ENCODE assay signal across 20 cellular contexts in the genomic region with DNA sequence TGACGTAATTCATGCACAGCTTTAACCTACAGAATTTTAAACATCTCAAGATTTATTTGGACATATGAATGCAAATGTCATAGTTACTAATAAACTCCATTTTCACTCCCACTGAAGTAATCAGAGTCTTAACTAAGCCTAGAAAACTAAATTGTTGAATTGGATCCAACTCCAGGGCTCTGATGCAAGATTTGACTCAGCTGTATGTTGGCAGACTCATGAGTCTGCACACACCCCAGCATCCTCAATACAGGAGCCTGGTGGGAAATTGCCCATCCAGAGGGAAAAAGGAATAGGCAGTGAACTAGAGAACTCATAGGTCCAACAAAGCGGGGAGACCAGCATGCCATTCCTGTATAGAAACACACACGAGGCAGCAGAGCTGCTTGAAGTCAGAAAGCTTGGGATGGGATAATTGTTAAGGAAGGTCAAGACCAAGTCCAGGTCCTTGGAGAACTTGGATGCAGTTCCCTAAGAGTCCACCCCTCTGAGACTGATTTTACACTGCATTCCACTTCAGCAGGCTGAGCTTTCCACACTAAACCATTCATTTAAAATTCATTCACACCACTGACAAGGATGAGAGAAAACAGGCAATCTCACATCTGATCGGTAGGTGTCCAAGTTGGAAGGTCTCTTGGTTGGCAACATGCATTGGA. TPM values are rescaled to one million over a fixed set of nuclear protein-coding genes. Genes with fewer than 3 reads are reported as not detected.
DNase-seq lines count a peak whose midpoint lies in the region; ATAC-seq, FAIRE-seq and TF ChIP-seq lines count a peak whose summit lies in the region.
"Had no signal": no experiment of that assay in that cellular context is flagged by ENCODE, and none has a peak within 500 bp of the region (broad histone marks: within the 10 kb centered on the region; RNA-seq: fewer than 3 reads in every experiment).

No MANE protein-coding gene starts in this region.

- no peak overlapping the region for H3K27ac Mint-ChIP-seq in mesothelial cell of epicardium
- no peak overlapping the region for H3K27ac Mint-ChIP-seq in activated naive CD4-positive, alpha-beta T cell treated with anti-CD3 and anti-CD28 coated beads for 36 hours
- H3K27ac Mint-ChIP-seq: activated naive CD4-positive, alpha-beta T cell treated with anti-CD3 and anti-CD28 coated beads, Interleukin-2, amount 10 ng/mL, durations not matched to agents 7 days and 5 days; dendritic cell treated with granulocyte-macrophage colony-stimulating factor and Interleukin-4, amounts not matched to agents 40 ng/mL and 50 ng/mL, for 4 days; GM23338; stimulated activated memory B cell treated with anti-CD40 and anti-IgM and Interleukin-4, amounts not matched to agents 10 μg/mL and 1 μg/mL and 100 μg/mL, for 72 hours had no signal

- no peak for TF ChIP-seq POLR2A in IMR-90 (IDR thresholded peaks at IDR 0.05; ENCODE audit: low read depth, low read length)

- in situ Hi-C loops in IMR-90 (cut with MboI; ENCODE audit: low sequenced_read_pairs), result no loop called here

- H3K4me2 ChIP-seq in IMR-90 (ENCODE audit: low read depth, low read length), result peak overlapping the region; percentile 29; the same call in 1 of the 2 replicates
- H3K4me2 ChIP-seq: GM23338 had no signal

- CTCF ChIA-PET in AG04450 (lab: Charles Lee), result no interaction called here
- CTCF ChIA-PET in IMR-90 (lab: Yijun Ruan, JAX), result interaction anchor here (0.9 kb wide), 1 partner anchor 27 kb away, joined by 3 read pairs; no protein-coding TSS in a partner anchor
- CTCF ChIA-PET in activated naive CD4-positive, alpha-beta T cell treated with anti-CD3 and anti-CD28 coated beads for 36 hours (lab: Charles Lee), result no interaction called here

- no CpG with 5 or more reads among the region's 4 CpGs for WGBS in IMR-90 (ENCODE audit: extremely low coverage in 2 of 2, insufficient read length in 1 of 2), 2 experiments

- 0 out of 2 replicates have a peak overlapping the region, but pooled peaks have one; percentile 17 for H3K56ac ChIP-seq in IMR-90 (ENCODE audit: extremely low read depth, insufficient read depth, low read length)

- peak overlapping the region; percentile 29 for H4K5ac ChIP-seq in IMR-90 (ENCODE audit: low read depth, low read length)

- H2BK20ac ChIP-seq in IMR-90 (ENCODE audit: low read depth, low read length), result peak overlapping the region; percentile 85

- H3K14ac ChIP-seq in IMR-90 (replicated peaks; ENCODE audit: low read depth, low read length), result peak overlapping the region; percentile 77

- H3K27me3 Mint-ChIP-seq in mesothelial cell of epicardium (ENCODE audit: low read depth), result no peaks in the 10 kb centered on the region
- no peaks in the 10 kb centered on the region for H3K27me3 Mint-ChIP-seq in activated naive CD4-positive, alpha-beta T cell treated with anti-CD3 and anti-CD28 coated beads for 36 hours (ENCODE audit: low read depth)
- H3K27me3 Mint-ChIP-seq: activated naive CD4-positive, alpha-beta T cell treated with anti-CD3 and anti-CD28 coated beads, Interleukin-2, amount 10 ng/mL, durations not matched to agents 7 days and 5 days; stimulated activated memory B cell treated with anti-CD40 and anti-IgM and Interleukin-4, amounts not matched to agents 10 μg/mL and 1 μg/mL and 100 μg/mL, for 72 hours had no signal

- no peak for TF ChIP-seq RAD21 in IMR-90 (IDR thresholded peaks at IDR 0.05; ENCODE audit: low read length)

- H2BK120ac ChIP-seq in IMR-90 (ENCODE audit: low read depth, low read length), result peak overlapping the region; percentile 86

- intact Hi-C loops in IMR-90 (cut with micrococcal nuclease) (loop anchor here (2.0 kb wide), 1 partner anchor 16 kb away; no protein-coding TSS in a partner anchor), kidney (cut with DNase I) (no loop called here)
- intact Hi-C loops in activated naive CD4-positive, alpha-beta T cell treated with anti-CD3 and anti-CD28 coated beads for 36 hours (cut with micrococcal nuclease), result no loop called here

- no TSS peak for BruUV-seq in IMR-90 (replicated peaks; lab: Mats Ljungman, UMichigan)

- H3K4me1 Mint-ChIP-seq in mesothelial cell of epicardium, result peaks cover 3% of the 10 kb centered on the region
- no peaks in the 10 kb centered on the region for H3K4me1 Mint-ChIP-seq in activated naive CD4-positive, alpha-beta T cell treated with anti-CD3 and anti-CD28 coated beads for 36 hours (ENCODE audit: low read depth)
- H3K4me1 Mint-ChIP-seq: activated naive CD4-positive, alpha-beta T cell treated with anti-CD3 and anti-CD28 coated beads, Interleukin-2, amount 10 ng/mL, durations not matched to agents 7 days and 5 days; stimulated activated memory B cell treated with anti-CD40 and anti-IgM and Interleukin-4, amounts not matched to agents 10 μg/mL and 1 μg/mL and 100 μg/mL, for 72 hours had no signal

- H3K18ac ChIP-seq in IMR-90 (ENCODE audit: low read depth, low read length), result peak overlapping the region; percentile 5; the same call in 1 of the 2 replicates

- H3K36me3 ChIP-seq in IMR-90 (ENCODE audit: control insufficient read depth, insufficient read depth, low read length), result peaks cover 4% of the 10 kb centered on the region
- peaks cover 0 to 4% of the 10 kb centered on the region in 2 donors for H3K36me3 ChIP-seq in kidney (ENCODE audit: control insufficient read depth in 1 of 2, insufficient read depth in 2 of 2, low read length in 2 of 2)

- 0 out of 2 replicates have a peak, but pooled peaks have one; percentile 3 for TF ChIP-seq CTCF in AG04450 (IDR thresholded peaks at IDR 0.05; ENCODE audit: low read depth, low read length)
- TF ChIP-seq CTCF in IMR-90 (conservative IDR thresholded peaks at IDR 0.05; ENCODE audit: low read depth, low read length), result no peak
- no peak for TF ChIP-seq CTCF in mesothelial cell of epicardium (IDR thresholded peaks at IDR 0.05; ENCODE audit: unreplicated experiment)
- no peak for TF ChIP-seq CTCF in kidney (IDR thresholded peaks at IDR 0.05; ENCODE audit: borderline replicate concordance, extremely low read depth, insufficient read depth)

- peak; percentile 81 for ATAC-seq in IMR-90 (ENCODE audit: low read depth)
- ATAC-seq: GM23338; stimulated activated memory B cell treated with anti-CD40 and anti-IgM and Interleukin-4, amounts not matched to agents 10 μg/mL and 1 μg/mL and 100 μg/mL, for 72 hours had no signal

- peak overlapping the region; percentile 26; the same call in 1 of the 2 replicates for H3K23ac ChIP-seq in IMR-90 (ENCODE audit: low read depth, low read length)

- H3K36me3 Mint-ChIP-seq in mesothelial cell of epicardium, result no peaks in the 10 kb centered on the region
- H3K36me3 Mint-ChIP-seq in activated naive CD4-positive, alpha-beta T cell treated with anti-CD3 and anti-CD28 coated beads for 36 hours (ENCODE audit: low read depth), result no peaks in the 10 kb centered on the region
- H3K36me3 Mint-ChIP-seq: activated naive CD4-positive, alpha-beta T cell treated with anti-CD3 and anti-CD28 coated beads, Interleukin-2, amount 10 ng/mL, durations not matched to agents 7 days and 5 days; stimulated activated memory B cell treated with anti-CD40 and anti-IgM and Interleukin-4, amounts not matched to agents 10 μg/mL and 1 μg/mL and 100 μg/mL, for 72 hours had no signal

- peak overlapping the region; percentile 62; the same call in 1 of the 3 replicates for H2BK15ac ChIP-seq in IMR-90 (ENCODE audit: low read depth, low read length)

- H3K4me3 Mint-ChIP-seq in mesothelial cell of epicardium, result no peak overlapping the region
- H3K4me3 Mint-ChIP-seq in activated naive CD4-positive, alpha-beta T cell treated with anti-CD3 and anti-CD28 coated beads for 36 hours, result no peak overlapping the region
- H3K4me3 Mint-ChIP-seq: activated naive CD4-positive, alpha-beta T cell treated with anti-CD3 and anti-CD28 coated beads, Interleukin-2, amount 10 ng/mL, durations not matched to agents 7 days and 5 days; dendritic cell treated with granulocyte-macrophage colony-stimulating factor and Interleukin-4, amounts not matched to agents 40 ng/mL and 50 ng/mL, for 4 days; GM23338; stimulated activated memory B cell treated with anti-CD40 and anti-IgM and Interleukin-4, amounts not matched to agents 10 μg/mL and 1 μg/mL and 100 μg/mL, for 72 hours had no signal

- POLR2A ChIA-PET in AG04450 (lab: Yijun Ruan, JAX) (interaction anchor here (1.0 to 1.5 kb wide), 2 partner anchors 25 to 28 kb away, joined by 4 to 6 read pairs; no protein-coding TSS in a partner anchor), IMR-90 (lab: Charles Lee; ENCODE audit: unreplicated experiment) (no interaction called here)

- H3K27ac ChIP-seq in AG04450 (ENCODE audit: low read depth, low read length) (peak overlapping the region; percentile 34), IMR-90 (ENCODE audit: insufficient read depth, low read length) (peak overlapping the region; percentile 51; the same call in 1 of the 2 replicates), kidney (ENCODE audit: low read depth in 2 of 2, low read length in 2 of 2) (no peak overlapping the region)

- H3K4ac ChIP-seq in IMR-90 (ENCODE audit: low read depth, low read length), result peak overlapping the region; percentile 73

- peak overlapping the region; percentile 88 for H4K91ac ChIP-seq in IMR-90 (ENCODE audit: insufficient read depth, low read depth, low read length)

- no peak overlapping the region for H3K4me3 ChIP-seq in AG04450 (ENCODE audit: low read depth, low read length)
- no peak overlapping the region for H3K4me3 ChIP-seq in IMR-90 (ENCODE audit: insufficient read depth, low read depth, low read length)
- no peak overlapping the region for H3K4me3 ChIP-seq in kidney (ENCODE audit: low read length in 2 of 2)
- H3K4me3 ChIP-seq: GM23338 had no signal

- H4K20me1 ChIP-seq in IMR-90 (ENCODE audit: insufficient read depth, low read length), result peaks cover 11% of the 10 kb centered on the region; the same call in 1 of the 2 replicates

- no peak overlapping the region for H2AFZ ChIP-seq in IMR-90 (replicated peaks; ENCODE audit: low read length, poor library complexity)
- H2AFZ ChIP-seq: GM23338 had no signal

- H3K9me1 ChIP-seq in IMR-90 (ENCODE audit: insufficient read depth, low read length), result peaks cover 13% of the 10 kb centered on the region

- H4K8ac ChIP-seq in IMR-90 (ENCODE audit: low read depth in 2 of 2, low read length in 2 of 2), result peak overlapping the region in 1 of 2 experiments; percentile 6; a peak in 2 of 4 replicates

- H3K9me3 ChIP-seq in AG04450 (ENCODE audit: control insufficient read depth, insufficient read depth, low read length), result no peaks in the 10 kb centered on the region
- no peaks in the 10 kb centered on the region for H3K9me3 ChIP-seq in IMR-90 (ENCODE audit: control insufficient read depth, insufficient read depth, low read length)
- no peaks in the 10 kb centered on the region for H3K9me3 ChIP-seq in kidney (ENCODE audit: control insufficient read depth in 1 of 2, low read length in 2 of 2)

- peaks cover 15% of the 10 kb centered on the region for H3K4me1 ChIP-seq in IMR-90 (ENCODE audit: control insufficient read depth, insufficient read depth, low read length)
- peaks cover 0 to 2% of the 10 kb centered on the region in 2 donors for H3K4me1 ChIP-seq in kidney (ENCODE audit: control insufficient read depth in 1 of 2, insufficient read depth in 1 of 2, low read depth in 1 of 2, low read length in 2 of 2)

- H3K79me1 ChIP-seq in IMR-90 (ENCODE audit: low read depth in 1 of 2, low read length in 2 of 2), result peaks cover 18 to 50% of the 10 kb centered on the region in 2 experiments

- no peak for FAIRE-seq in kidney (lab: Jason Lieb, UNC)
- FAIRE-seq: GM12891 had no signal

- peak overlapping the region; percentile 54; the same call in 1 of the 2 replicates for H2AK5ac ChIP-seq in IMR-90 (ENCODE audit: low read depth, low read length)

- no peak overlapping the region for H2AK9ac ChIP-seq in IMR-90 (replicated peaks; ENCODE audit: low read depth, low read length, poor library complexity)

- H3K27me3 ChIP-seq in AG04450 (ENCODE audit: control insufficient read depth, insufficient read depth, low read length), result no peaks in the 10 kb centered on the region
- no peaks in the 10 kb centered on the region for H3K27me3 ChIP-seq in IMR-90 (ENCODE audit: control insufficient read depth, insufficient read depth, low read length)

- peak; percentile 88 for DNase-seq in AG04450 (ENCODE audit: low read depth, low spot score)
- peak; percentile 94 for DNase-seq in IMR-90
- DNase-seq in dedifferentiated amniotic fluid mesenchymal stem cell (ENCODE audit: extremely low spot score), result peak; percentile 83
- DNase-seq in myocyte (ENCODE audit: low read depth), result peak; percentile 62
- no peak for DNase-seq in activated naive CD4-positive, alpha-beta T cell (lab: John Stamatoyannopoulos, UW)
- DNase-seq in mesothelial cell of epicardium (ENCODE audit: low spot score in 2 of 2, unreplicated experiment in 2 of 2), result no peak
- DNase-seq in kidney, result no peak
- DNase-seq in activated naive CD4-positive, alpha-beta T cell treated with anti-CD3 and anti-CD28 coated beads for 36 hours, result no peak
- DNase-seq: activated naive CD4-positive, alpha-beta T cell treated with anti-CD3 and anti-CD28 coated beads, Interleukin-2, amount 10 ng/mL, durations not matched to agents 7 days and 5 days; DMS79; glutamatergic neuron; NCI-H1092; NCI-H510A; nucleus accumbens; stimulated activated CD4-positive, alpha-beta T cell treated with anti-CD3 and anti-CD28 coated beads, Interleukin-2, amount 100 ng/mL, for 24 hours had no signal

- dilution Hi-C loops in IMR-90 (cut with HindIII; ENCODE audit: low sequenced_read_pairs, unreplicated experiment), result no loop called here

- H2BK5ac ChIP-seq in IMR-90 (ENCODE audit: low read depth, low read length, poor library complexity, severe bottlenecking), result peak overlapping the region; percentile 4

- peaks cover 4% of the 10 kb centered on the region for H3K9me3 Mint-ChIP-seq in mesothelial cell of epicardium
- H3K9me3 Mint-ChIP-seq in activated naive CD4-positive, alpha-beta T cell treated with anti-CD3 and anti-CD28 coated beads for 36 hours, result peaks cover 3% of the 10 kb centered on the region
- H3K9me3 Mint-ChIP-seq: dendritic cell treated with granulocyte-macrophage colony-stimulating factor and Interleukin-4, amounts not matched to agents 40 ng/mL and 50 ng/mL, for 4 days; stimulated activated memory B cell treated with anti-CD40 and anti-IgM and Interleukin-4, amounts not matched to agents 10 μg/mL and 1 μg/mL and 100 μg/mL, for 72 hours had no signal

- no peak overlapping the region for H3K9ac ChIP-seq in IMR-90 (ENCODE audit: low read depth, low read length)
- no peak overlapping the region for H3K9ac ChIP-seq in kidney (ENCODE audit: low read length in 2 of 2)

RNA-seq across cellular contexts. Expression of a gene that starts 14.5 kb away (rescaled TPM):
- 59.8 and 66.8 TPM in 2 replicates for polyA plus RNA-seq in AG04450 (2011; rRNA removed)
- polyA minus RNA-seq in AG04450 (2011; rRNA and poly(A)+ RNA removed), result 127 and 131 TPM in 2 replicates
- 31.9 and 36.4 TPM in 2 replicates for total RNA-seq in IMR-90 (2012; rRNA removed)
- polyA plus RNA-seq in IMR-90 (2012; rRNA removed), result 10.6 and 12.5 TPM in 2 replicates
- polyA plus RNA-seq in IMR-90 (2012; cell fraction: cytosol; rRNA removed), result 6.4 and 7.7 TPM in 2 replicates
- 4.2 and 12.2 TPM in 2 replicates for polyA plus RNA-seq in IMR-90 (2012; cell fraction: nucleus; rRNA removed; ENCODE audit: low replicate concordance)
- 109 and 159 TPM in 2 replicates for total RNA-seq in myocyte
- 11.6 TPM for polyA plus RNA-seq in myocyte (2012)
- total RNA-seq in mesothelial cell of epicardium, result 0.88 to 1.0 TPM (median 0.91 TPM) in 3 replicates
- total RNA-seq in kidney, result 58.8 TPM
- 10.9 TPM for polyA plus RNA-seq in kidney (ENCODE audit: insufficient read depth, low read depth, low replicate concordance)
- not detected for total RNA-seq in activated naive CD4-positive, alpha-beta T cell treated with anti-CD3 and anti-CD28 coated beads for 36 hours
- total RNA-seq: activated CD8-positive, alpha-beta memory T cell treated with anti-CD3 and anti-CD28 coated beads for 36 hours had no signal

Comparison
In these comparisons a context has a peak if more than half of its experiments do, and no peak if none do; other contexts are left out.
1. DNase-seq: peak in AG04450 (single experiment), IMR-90 (single experiment), dedifferentiated amniotic fluid mesenchymal stem cell (single experiment) and myocyte (single experiment); none in activated naive CD4-positive, alpha-beta T cell (0 of 4), mesothelial cell of epicardium (0 of 2), kidney (single experiment) and activated naive CD4-positive, alpha-beta T cell treated with anti-CD3 and anti-CD28 coated beads for 36 hours (single experiment).
2. H3K27ac ChIP-seq: peak in AG04450 (single experiment) and IMR-90 (single experiment); none in kidney (0 of 2).
3. RNA of a gene that starts 14.5 kb away (total RNA-seq): 109 to 159 TPM in myocyte, 58.8 TPM in kidney (single experiment) and 31.9 to 36.4 TPM in IMR-90; 0.88 to 1.0 TPM in mesothelial cell of epicardium and not detected in activated naive CD4-positive, alpha-beta T cell treated with anti-CD3 and anti-CD28 coated beads for 36 hours; every median in the first group is over 10 times any median in the second.